ENCODE assay signal across 30 cellular contexts in the genomic region with DNA sequence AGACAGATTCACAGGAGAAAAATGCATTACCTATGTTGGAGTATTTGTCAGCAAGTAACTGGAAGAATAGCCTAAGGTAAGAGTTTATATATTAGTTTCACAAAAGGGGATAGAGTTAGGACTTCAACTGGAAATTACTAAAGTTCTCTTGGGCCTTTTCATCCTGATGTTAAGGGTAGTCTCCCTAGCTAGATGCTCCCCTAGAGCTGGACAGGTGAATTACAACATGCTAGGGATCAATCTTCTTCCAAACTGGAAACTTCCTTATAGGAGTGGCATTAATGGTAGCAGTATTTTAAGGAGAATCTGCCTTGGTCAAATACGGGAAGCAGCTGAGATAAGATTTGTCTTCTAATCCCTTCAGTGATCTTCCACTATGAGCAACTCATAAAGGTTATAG.
A peak's percentile ranks its signal among the peaks of the same experiment; 100 is the strongest.
DNase-seq lines count a peak whose midpoint lies in the region; ATAC-seq and TF ChIP-seq lines count a peak whose summit lies in the region.
"Had no signal": no experiment of that assay in that cellular context is flagged by ENCODE, and none has a peak within 500 bp of the region (broad histone marks: within the 10 kb centered on the region; RNA-seq: fewer than 3 reads in every experiment).

No MANE protein-coding gene starts in this region.

- peaks cover 1% of the 10 kb centered on the region for H3K27me3 Mint-ChIP-seq in glutamatergic neuron (ENCODE audit: unreplicated experiment)
- H3K27me3 Mint-ChIP-seq: activated CD8-positive, alpha-beta T cell treated with anti-CD3 and anti-CD28 coated beads for 36 hours; IgD-negative memory B cell; naive thymus-derived CD8-positive, alpha-beta T cell had no signal

- no peaks in the 10 kb centered on the region for H3K27me3 ChIP-seq in liver (ENCODE audit: control insufficient read depth in 4 of 4, insufficient read depth in 4 of 4, low read length in 3 of 4)
- H3K27me3 ChIP-seq in right lobe of liver = no peaks in the 10 kb centered on the region
- H3K27me3 ChIP-seq in PC-3 (ENCODE audit: low read length) = no peaks in the 10 kb centered on the region
- no peaks in the 10 kb centered on the region for H3K27me3 ChIP-seq in tibial nerve
- H3K27me3 ChIP-seq: BLaER1, gastroesophageal sphincter, ovary, stomach, thyroid gland had no signal

- H3K4me1 ChIP-seq in liver (ENCODE audit: control insufficient read depth in 4 of 4, insufficient read depth in 4 of 4, low read length in 3 of 4) (no peaks in the 10 kb centered on the region), right lobe of liver (no peaks in the 10 kb centered on the region), PC-3 (ENCODE audit: insufficient read depth, low read length) (no peaks in the 10 kb centered on the region), tibial nerve (no peaks in the 10 kb centered on the region)
- H3K4me1 ChIP-seq: BLaER1, gastroesophageal sphincter, stomach, thyroid gland had no signal

- 82% methylated on average over 1 of the region's 1 CpG for WGBS in liver
- WGBS in right lobe of liver (ENCODE audit: insufficient coverage, low coverage, low lambda C conversion rate, missing lambda C conversion rate) = 57% methylated on average over 1 of the region's 1 CpG
- 58 to 63% methylated on average over 1 of the region's 1 CpG for WGBS in tibial nerve, 2 donors

- peak in 1 of 2 donors; percentile 16 for TF ChIP-seq RAD21 in liver (IDR thresholded peaks at IDR 0.05)

- H3K4me1 Mint-ChIP-seq in glutamatergic neuron (ENCODE audit: low read depth, unreplicated experiment) = no peaks in the 10 kb centered on the region
- H3K4me1 Mint-ChIP-seq: naive thymus-derived CD8-positive, alpha-beta T cell had no signal

- H3K4me2 ChIP-seq in PC-3 (ENCODE audit: low read length) = no peak overlapping the region
- H3K4me2 ChIP-seq: BLaER1, SK-N-SH had no signal

- POLR2A ChIA-PET in PC-3 (lab: Charles Lee; ENCODE audit: unreplicated experiment) (no interaction called here), HEK293T (lab: Yijun Ruan, JAX) (no interaction called here)

- H3K9me3 ChIP-seq in liver (ENCODE audit: control insufficient read depth in 4 of 4, low read length in 3 of 4) = no peaks in the 10 kb centered on the region
- H3K9me3 ChIP-seq in right lobe of liver = no peaks in the 10 kb centered on the region
- H3K9me3 ChIP-seq in PC-3 (ENCODE audit: low read length) = no peaks in the 10 kb centered on the region
- H3K9me3 ChIP-seq in tibial nerve = no peaks in the 10 kb centered on the region
- H3K9me3 ChIP-seq: BLaER1, gastroesophageal sphincter, ovary, SK-N-SH, stomach, thyroid gland had no signal

- TF ChIP-seq CTCF in liver (IDR thresholded peaks at IDR 0.05; ENCODE audit: low read depth, low read length, missing input control) (peak; percentile 16), right lobe of liver (IDR thresholded peaks at IDR 0.05) (peak in 1 of 4 donors; percentile 10), PC-3 (conservative IDR thresholded peaks at IDR 0.05; ENCODE audit: low read depth, low read length) (peak; percentile 30; the same call in 1 of the 2 replicates), glutamatergic neuron (IDR thresholded peaks at IDR 0.05; ENCODE audit: partially characterized antibody, unreplicated experiment) (peak; percentile 37), tibial nerve (IDR thresholded peaks at IDR 0.05) (no peak)

- H3K79me2 ChIP-seq in PC-3 (ENCODE audit: low read length) = no peaks in the 10 kb centered on the region

- H3K36me3 Mint-ChIP-seq in glutamatergic neuron (ENCODE audit: unreplicated experiment) = no peaks in the 10 kb centered on the region
- H3K36me3 Mint-ChIP-seq: activated naive CD4-positive, alpha-beta T cell treated with anti-CD3 and anti-CD28 coated beads, Interleukin-2, amount 50 U/mL, for 72 hours; naive thymus-derived CD8-positive, alpha-beta T cell had no signal

- H3K9me3 Mint-ChIP-seq in glutamatergic neuron (ENCODE audit: unreplicated experiment) = no peaks in the 10 kb centered on the region

- no peak overlapping the region for H3K4me3 Mint-ChIP-seq in glutamatergic neuron (ENCODE audit: unreplicated experiment)
- H3K4me3 Mint-ChIP-seq: activated CD8-positive, alpha-beta T cell treated with anti-CD3 and anti-CD28 coated beads for 36 hours; IgD-negative memory B cell; naive thymus-derived CD8-positive, alpha-beta T cell had no signal

- no peaks in the 10 kb centered on the region for H3K9me2 ChIP-seq in PC-3 (replicated peaks; ENCODE audit: low read length)
- H3K9me2 ChIP-seq: SK-N-SH had no signal

- H3K4me3 ChIP-seq in liver (ENCODE audit: low read depth in 1 of 3, low read length in 3 of 3) = no peak overlapping the region
- no peak overlapping the region for H3K4me3 ChIP-seq in right lobe of liver
- no peak overlapping the region for H3K4me3 ChIP-seq in PC-3 (ENCODE audit: low read length)
- no peak overlapping the region for H3K4me3 ChIP-seq in tibial nerve
- H3K4me3 ChIP-seq: BLaER1, gastroesophageal sphincter, ovary, stomach, thyroid gland had no signal

- intact Hi-C loops in right lobe of liver (cut with DNase I) = no loop called here
- intact Hi-C loops in PC-3 (cut with micrococcal nuclease) = no loop called here

- no peak overlapping the region for H3K9ac ChIP-seq in liver (ENCODE audit: low read depth in 1 of 2, low read length in 2 of 2)
- H3K9ac ChIP-seq in PC-3 (ENCODE audit: low read length) = no peak overlapping the region
- H3K9ac ChIP-seq: BLaER1, SK-N-SH had no signal

- DNase-seq in right lobe of liver = no peak
- DNase-seq in PC-3 = no peak
- DNase-seq in glutamatergic neuron = no peak
- no peak for DNase-seq in tibial nerve (ENCODE audit: low spot score in 2 of 2)
- no peak for DNase-seq in HEK293T (ENCODE audit: extremely low spot score)
- DNase-seq in anterior cingulate cortex (lab: John Stamatoyannopoulos, UW) = no peak
- no peak for DNase-seq in cerebellar nuclear complex (lab: John Stamatoyannopoulos, UW)
- DNase-seq: activated CD8-positive, alpha-beta T cell treated with anti-CD3 and anti-CD28 coated beads for 36 hours; caudate nucleus; DMS79 treated with DMSO at 0.1 percent for 48 hours; islet precursor cell; left ventricle myocardium superior; naive thymus-derived CD8-positive, alpha-beta T cell; NCI-H1105; NCI-H1930; NCI-H69; ovary; retina; SK-N-SH; small intestine; stimulated activated CD4-positive, alpha-beta T cell treated with anti-CD3 and anti-CD28 coated beads, Interleukin-1b, Interleukin-23, amount 100 ng/mL, for 48 hours; stimulated activated CD8-positive, alpha-beta memory T cell treated with anti-CD3 and anti-CD28 coated beads, Interleukin-4, amount 100 ng/mL, for 48 hours; stomach; T-helper 2 cell; thyroid gland had no signal

- no peaks in the 10 kb centered on the region for H3F3A ChIP-seq in PC-3 (ENCODE audit: low read length, unreplicated experiment)

- CTCF ChIA-PET in PC-3 (lab: Charles Lee) (no interaction called here), HEK293T (lab: Yijun Ruan, JAX) (no interaction called here)

- H3K27ac ChIP-seq in liver (ENCODE audit: low read depth in 1 of 2, low read length in 2 of 2) = no peak overlapping the region
- H3K27ac ChIP-seq in right lobe of liver = no peak overlapping the region
- H3K27ac ChIP-seq in PC-3 (ENCODE audit: low read length) = no peak overlapping the region
- no peak overlapping the region for H3K27ac ChIP-seq in tibial nerve
- H3K27ac ChIP-seq: BLaER1, gastroesophageal sphincter, ovary, stomach, thyroid gland had no signal

- H3K36me3 ChIP-seq in liver (ENCODE audit: control insufficient read depth in 4 of 4, insufficient read depth in 3 of 4, low read depth in 1 of 4, low read length in 3 of 4) (no peaks in the 10 kb centered on the region), right lobe of liver (no peaks in the 10 kb centered on the region), PC-3 (ENCODE audit: low read depth, low read length) (no peaks in the 10 kb centered on the region), tibial nerve (no peaks in the 10 kb centered on the region)
- H3K36me3 ChIP-seq: BLaER1, gastroesophageal sphincter, ovary, stomach, thyroid gland had no signal

- TF ChIP-seq POLR2A in right lobe of liver (IDR thresholded peaks at IDR 0.05) (no peak), tibial nerve (IDR thresholded peaks at IDR 0.05) (no peak)

- H4K20me1 ChIP-seq in PC-3 (ENCODE audit: low read length) = no peaks in the 10 kb centered on the region
- H4K20me1 ChIP-seq: BLaER1 had no signal

- no peak overlapping the region for H2AFZ ChIP-seq in PC-3 (ENCODE audit: low read length)

- ATAC-seq in right lobe of liver = no peak
- no peak for ATAC-seq in PC-3
- ATAC-seq: activated CD8-positive, alpha-beta T cell treated with anti-CD3 and anti-CD28 coated beads for 36 hours; activated naive CD4-positive, alpha-beta T cell treated with anti-CD3 and anti-CD28 coated beads, Interleukin-2, amount 50 U/mL, for 72 hours; gastroesophageal sphincter; left ventricle myocardium superior; naive thymus-derived CD8-positive, alpha-beta T cell had no signal

- no peak overlapping the region for H3K27ac Mint-ChIP-seq in glutamatergic neuron (ENCODE audit: unreplicated experiment)
- H3K27ac Mint-ChIP-seq: activated CD8-positive, alpha-beta T cell treated with anti-CD3 and anti-CD28 coated beads for 36 hours; activated naive CD4-positive, alpha-beta T cell treated with anti-CD3 and anti-CD28 coated beads, Interleukin-2, amount 50 U/mL, for 72 hours; IgD-negative memory B cell; naive thymus-derived CD8-positive, alpha-beta T cell had no signal

- BruUV-seq in PC-3 (replicated peaks; lab: Mats Ljungman, UMichigan) = no TSS peak

- no peak for TF ChIP-seq EP300 in tibial nerve (IDR thresholded peaks at IDR 0.05)

TF ChIP-seq in liver, 16 proteins besides CTCF, POLR2A, EP300 and RAD21:
- TF ChIP-seq HNF4G (IDR thresholded peaks at IDR 0.05) (no peak), NR2F2 (IDR thresholded peaks at IDR 0.05) (no peak)

TF ChIP-seq in HEK293T, 16 proteins besides CTCF, POLR2A, EP300 and RAD21:
- TF ChIP-seq L3MBTL2 (conservative IDR thresholded peaks at IDR 0.05) = no peak

Comparison
In these comparisons a context has a peak if more than half of its experiments do, and no peak if none do; other contexts are left out.
1. CTCF ChIP-seq: peak in liver (single experiment), PC-3 (single experiment) and glutamatergic neuron (single experiment); none in tibial nerve (0 of 5).